13 cellular contexts compared by ENCODE assay signal in genomic region chr7:30349170-30349569, GRCh38.
A peak's percentile ranks its signal among the peaks of the same experiment; 100 is the strongest.
DNase-seq lines count a peak whose midpoint lies in the region; ATAC-seq and TF ChIP-seq lines count a peak whose summit lies in the region.
"Had no signal": no experiment of that assay in that cellular context is flagged by ENCODE, and none has a peak within 500 bp of the region (broad histone marks: within the 10 kb centered on the region; RNA-seq: fewer than 3 reads in every experiment).

No MANE protein-coding gene starts in this region.

- CTCF ChIA-PET in activated CD8-positive, alpha-beta T cell treated with anti-CD3 and anti-CD28 coated beads for 36 hours (lab: Charles Lee): interaction anchor here (0.8 to 8.9 kb wide), 7 partner anchors 13 to 215 kb away, joined by 3 to 96 read pairs (median 4); no protein-coding TSS in a partner anchor
- CTCF ChIA-PET in activated CD8-positive, alpha-beta T cell treated with anti-CD3 and anti-CD28 coated beads, Interleukin-2, amount 10 ng/mL, durations not matched to agents 7 days and 5 days (lab: Charles Lee): interaction anchor here (0.7 to 7.7 kb wide), 7 partner anchors 18 to 264 kb away, joined by 3 to 135 read pairs (median 8); no protein-coding TSS in a partner anchor

- no peaks in the 10 kb centered on the region for H3K27me3 Mint-ChIP-seq in activated CD8-positive, alpha-beta T cell treated with anti-CD3 and anti-CD28 coated beads for 36 hours
- H3K27me3 Mint-ChIP-seq in activated CD8-positive, alpha-beta T cell treated with anti-CD3 and anti-CD28 coated beads, Interleukin-2, amount 10 ng/mL, durations not matched to agents 7 days and 5 days (ENCODE audit: low read depth): no peaks in the 10 kb centered on the region

- in situ Hi-C loops in transverse colon (cut with MboI; ENCODE audit: low pct_ligation_motif_present in 1 of 4, low pct_unique_long_range_greater_than_20kb in 1 of 4, low sequenced_read_pairs in 3 of 4): no loop called here

- H4K20me1 ChIP-seq in OCI-LY3 (ENCODE audit: insufficient read depth, low read length): no peaks in the 10 kb centered on the region

- H3K36me3 ChIP-seq in OCI-LY3 (replicated peaks; ENCODE audit: low read depth, low read length) (no peaks in the 10 kb centered on the region), transverse colon (no peaks in the 10 kb centered on the region)

- H3K9me3 ChIP-seq in OCI-LY3 (ENCODE audit: insufficient read depth, low read length) (no peaks in the 10 kb centered on the region), transverse colon (no peaks in the 10 kb centered on the region)

- no peak for TF ChIP-seq EP300 in transverse colon (IDR thresholded peaks at IDR 0.05; ENCODE audit: low read depth)

- WGBS in transverse colon (ENCODE audit: low coverage in 1 of 2), 2 donors: 86 to 88% methylated on average over 3 of the region's 3 CpGs

- H3K36me3 Mint-ChIP-seq in activated CD8-positive, alpha-beta T cell treated with anti-CD3 and anti-CD28 coated beads for 36 hours (ENCODE audit: low read depth): no peaks in the 10 kb centered on the region
- no peaks in the 10 kb centered on the region for H3K36me3 Mint-ChIP-seq in activated CD8-positive, alpha-beta T cell treated with anti-CD3 and anti-CD28 coated beads, Interleukin-2, amount 10 ng/mL, durations not matched to agents 7 days and 5 days (ENCODE audit: low read depth)

- no peak overlapping the region for H3K4me3 Mint-ChIP-seq in activated CD8-positive, alpha-beta T cell treated with anti-CD3 and anti-CD28 coated beads for 36 hours
- H3K4me3 Mint-ChIP-seq in activated CD8-positive, alpha-beta T cell treated with anti-CD3 and anti-CD28 coated beads, Interleukin-2, amount 10 ng/mL, durations not matched to agents 7 days and 5 days: no peak overlapping the region

- peaks cover 56% of the 10 kb centered on the region for H3K4me1 Mint-ChIP-seq in activated CD8-positive, alpha-beta T cell treated with anti-CD3 and anti-CD28 coated beads for 36 hours (ENCODE audit: low read depth)
- H3K4me1 Mint-ChIP-seq in activated CD8-positive, alpha-beta T cell treated with anti-CD3 and anti-CD28 coated beads, Interleukin-2, amount 10 ng/mL, durations not matched to agents 7 days and 5 days (ENCODE audit: low read depth): peaks cover 57% of the 10 kb centered on the region

- peaks cover 57% of the 10 kb centered on the region for H3K79me2 ChIP-seq in OCI-LY3 (ENCODE audit: low read length)

- H3K4me3 ChIP-seq in OCI-LY3 (ENCODE audit: low read length): 0 out of 2 replicates have a peak overlapping the region, but pooled peaks have one; percentile 55
- no peak overlapping the region for H3K4me3 ChIP-seq in transverse colon

- H3K4me1 ChIP-seq in OCI-LY3 (ENCODE audit: low read length) (peaks cover 54% of the 10 kb centered on the region), foreskin keratinocyte (peaks cover 23% of the 10 kb centered on the region), transverse colon (peaks cover 9 to 52% (median 21%) of the 10 kb centered on the region in 4 donors)

- intact Hi-C loops in activated CD8-positive, alpha-beta T cell treated with anti-CD3 and anti-CD28 coated beads for 36 hours (cut with micrococcal nuclease): loop anchor here (2.0 kb wide), 1 partner anchor 62 kb away; no protein-coding TSS in a partner anchor
- intact Hi-C loops in transverse colon (cut with DNase I; ENCODE audit: low total_unique reads): no loop called here

- H3K27me3 ChIP-seq in OCI-LY3 (ENCODE audit: low read depth, low read length): no peaks in the 10 kb centered on the region
- no peaks in the 10 kb centered on the region for H3K27me3 ChIP-seq in foreskin keratinocyte
- H3K27me3 ChIP-seq in transverse colon: no peaks in the 10 kb centered on the region

- no peak overlapping the region for H3K9ac ChIP-seq in OCI-LY3 (ENCODE audit: low read length)

- peak overlapping the region; percentile 76 for H3K4me2 ChIP-seq in OCI-LY3 (ENCODE audit: low read length)

- POLR2A ChIA-PET in activated CD8-positive, alpha-beta T cell treated with anti-CD3 and anti-CD28 coated beads for 36 hours (lab: Charles Lee): interaction anchor here (1.6 to 3.5 kb wide), 2 partner anchors 27 to 63 kb away, joined by 8 to 14 read pairs; no protein-coding TSS in a partner anchor
- POLR2A ChIA-PET in activated CD8-positive, alpha-beta T cell treated with anti-CD3 and anti-CD28 coated beads, Interleukin-2, amount 10 ng/mL, durations not matched to agents 7 days and 5 days (lab: Charles Lee): interaction anchor here (1.0 to 3.2 kb wide), 4 partner anchors 24 to 129 kb away, joined by 3 to 28 read pairs (median 11); partner anchors contain the start of gene ZNRF2

- no peak overlapping the region for H2AFZ ChIP-seq in OCI-LY3 (ENCODE audit: low read depth, low read length)

- no peak for TF ChIP-seq POLR2A in transverse colon (IDR thresholded peaks at IDR 0.05)

- ATAC-seq in activated CD8-positive, alpha-beta T cell treated with anti-CD3 and anti-CD28 coated beads for 36 hours: no peak
- no peak for ATAC-seq in activated CD8-positive, alpha-beta T cell treated with anti-CD3 and anti-CD28 coated beads, Interleukin-2, amount 10 ng/mL, durations not matched to agents 7 days and 5 days
- ATAC-seq in foreskin keratinocyte: no peak
- no peak for ATAC-seq in esophagus mucosa

- no peaks in the 10 kb centered on the region for H3K9me3 Mint-ChIP-seq in activated CD8-positive, alpha-beta T cell treated with anti-CD3 and anti-CD28 coated beads for 36 hours
- no peaks in the 10 kb centered on the region for H3K9me3 Mint-ChIP-seq in activated CD8-positive, alpha-beta T cell treated with anti-CD3 and anti-CD28 coated beads, Interleukin-2, amount 10 ng/mL, durations not matched to agents 7 days and 5 days (ENCODE audit: insufficient read depth)
- H3K9me3 Mint-ChIP-seq: activated naive CD4-positive, alpha-beta T cell treated with anti-CD3 and anti-CD28 coated beads for 36 hours had no signal

- H3K27ac ChIP-seq in OCI-LY3 (ENCODE audit: low read length) (peak overlapping the region; percentile 70; the same call in 1 of the 2 replicates), foreskin keratinocyte (peak overlapping the region; percentile 34), transverse colon (peak overlapping the region in 3 of 4 donors; percentile 49 to 74 (median 58))

- H3K27ac Mint-ChIP-seq in activated CD8-positive, alpha-beta T cell treated with anti-CD3 and anti-CD28 coated beads for 36 hours: peak overlapping the region; percentile 97
- no peak overlapping the region for H3K27ac Mint-ChIP-seq in activated CD8-positive, alpha-beta T cell treated with anti-CD3 and anti-CD28 coated beads, Interleukin-2, amount 10 ng/mL, durations not matched to agents 7 days and 5 days

- DNase-seq in activated CD8-positive, alpha-beta T cell treated with anti-CD3 and anti-CD28 coated beads for 36 hours: no peak
- DNase-seq in activated CD8-positive, alpha-beta T cell treated with anti-CD3 and anti-CD28 coated beads, Interleukin-2, amount 10 ng/mL, durations not matched to agents 7 days and 5 days: no peak
- DNase-seq in foreskin keratinocyte: no peak
- DNase-seq in transverse colon: no peak
- no peak for DNase-seq in NCI-H2081 (lab: John Stamatoyannopoulos, UW)
- no peak for DNase-seq in activated CD4-positive, alpha-beta T cell treated with anti-CD3 and anti-CD28 coated beads for 4 hours
- DNase-seq: activated naive CD4-positive, alpha-beta T cell treated with anti-CD3 and anti-CD28 coated beads for 36 hours; hippocampal formation; NCI-H2107; nucleus accumbens; T1000 had no signal

- TF ChIP-seq CTCF in activated CD8-positive, alpha-beta T cell treated with anti-CD3 and anti-CD28 coated beads for 36 hours (IDR thresholded peaks at IDR 0.05): no peak
- TF ChIP-seq CTCF in OCI-LY3 (IDR thresholded peaks at IDR 0.05; ENCODE audit: low read depth, low read length) (no peak), foreskin keratinocyte (conservative IDR thresholded peaks at IDR 0.05) (no peak), transverse colon (IDR thresholded peaks at IDR 0.05) (no peak)
